16 cellular contexts compared by ENCODE assay signal in the genomic region with DNA sequence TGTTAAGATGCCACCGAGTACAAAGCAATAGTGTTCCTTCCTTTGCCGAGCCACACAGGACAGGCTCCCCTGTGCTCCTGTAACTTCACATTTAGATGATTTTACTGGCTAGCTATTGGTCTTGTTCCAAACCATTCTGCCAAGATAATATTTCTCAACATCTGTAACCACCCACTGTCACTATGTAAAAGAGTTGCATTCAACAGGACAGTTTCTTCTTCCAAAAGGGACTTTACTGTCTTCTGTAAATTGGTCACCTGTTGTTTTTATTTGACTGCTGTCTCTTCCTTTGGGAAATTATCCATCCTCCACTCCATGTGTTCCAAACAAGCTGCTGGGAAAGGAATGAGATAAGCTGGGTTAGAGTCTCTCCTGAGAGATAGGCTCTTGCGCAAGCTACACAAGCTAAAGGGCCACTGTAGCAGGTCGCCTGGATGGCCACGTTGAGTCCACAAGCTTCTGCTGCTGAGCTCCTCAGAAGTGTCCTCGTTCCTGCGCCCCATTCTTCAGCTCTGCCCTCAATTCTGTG. TPM values are rescaled to one million over a fixed set of nuclear protein-coding genes. Genes with fewer than 3 reads are reported as not detected.
A peak's percentile ranks its signal among the peaks of the same experiment; 100 is the strongest.
DNase-seq lines count a peak whose midpoint lies in the region; ATAC-seq and TF ChIP-seq lines count a peak whose summit lies in the region.
"Had no signal": no experiment of that assay in that cellular context is flagged by ENCODE, and none has a peak within 500 bp of the region (broad histone marks: within the 10 kb centered on the region; RNA-seq: fewer than 3 reads in every experiment).

No MANE protein-coding gene starts in this region.

- H3K9ac ChIP-seq in neuronal stem cell (ENCODE audit: low read depth, low read length, poor library complexity), result no peak overlapping the region

- H3K14ac ChIP-seq in neuronal stem cell (ENCODE audit: low read length), result no peak overlapping the region

- no peak overlapping the region for H3K18ac ChIP-seq in neuronal stem cell (ENCODE audit: low read length)

- H2BK12ac ChIP-seq in neuronal stem cell (ENCODE audit: low read length), result no peak overlapping the region

- H3K4me3 ChIP-seq in body of pancreas, result no peak overlapping the region
- no peak overlapping the region for H3K4me3 ChIP-seq in right cardiac atrium (ENCODE audit: low read length)
- no peak overlapping the region for H3K4me3 ChIP-seq in neuronal stem cell (ENCODE audit: low read length in 2 of 2)

- no peak overlapping the region for H4K91ac ChIP-seq in neuronal stem cell (ENCODE audit: low read depth, low read length, poor library complexity)

- ATAC-seq in body of pancreas (peak; percentile 83), right cardiac atrium (peak; percentile 79 to 88), HG02642 (IDR thresholded peaks at IDR 0.05; ENCODE audit: poor library complexity, unreplicated experiment) (no peak)
- ATAC-seq: stimulated activated naive B cell treated with anti-CD40 and anti-IgM and Interleukin-4, amounts not matched to agents 10 μg/mL and 1 μg/mL and 100 μg/mL, for 72 hours had no signal

- no peak overlapping the region for H2BK15ac ChIP-seq in neuronal stem cell (ENCODE audit: low read length)

- H2BK120ac ChIP-seq in neuronal stem cell (ENCODE audit: low read depth, low read length), result no peak overlapping the region

- H3K27ac ChIP-seq in body of pancreas, result no peak overlapping the region
- peak overlapping the region; percentile 53 for H3K27ac ChIP-seq in right cardiac atrium (ENCODE audit: low read length)
- H3K27ac ChIP-seq in neuronal stem cell (replicated peaks; ENCODE audit: low read length), result no peak overlapping the region
- H3K27ac ChIP-seq: brain microvascular endothelial cell had no signal

- WGBS in body of pancreas, 2 donors, result 46 to 47% methylated on average over 5 to 7 of the region's 7 CpGs
- 58% methylated on average over 7 of the region's 7 CpGs for WGBS in right cardiac atrium
- WGBS in neuronal stem cell (ENCODE audit: extremely low coverage in 2 of 2, insufficient read length in 2 of 2, insufficient replicate concordance in 1 of 2), 2 donors, result no CpG with 5 or more reads among the region's 7 CpGs

- intact Hi-C loops in body of pancreas (cut with DNase I), result no loop called here
- intact Hi-C loops in right cardiac atrium (cut with DNase I), result no loop called here

- H3K36me3 ChIP-seq in body of pancreas (replicated peaks in 1 of 2; ENCODE audit: insufficient read depth in 1 of 2, low read depth in 2 of 2) (no peaks in the 10 kb centered on the region), neuronal stem cell (replicated peaks in 1 of 2; ENCODE audit: control insufficient read depth in 2 of 2, insufficient read depth in 2 of 2, low read length in 2 of 2) (no peaks in the 10 kb centered on the region)
- H3K36me3 ChIP-seq: brain microvascular endothelial cell had no signal

- in situ Hi-C loops in KBM-7 (cut with MboI; ENCODE audit: low pct_unique_long_range_greater_than_20kb, low sequenced_read_pairs), result no loop called here

- no peak for TF ChIP-seq POLR2A in body of pancreas (IDR thresholded peaks at IDR 0.05)

- no peak overlapping the region for H3K23ac ChIP-seq in neuronal stem cell (ENCODE audit: low read depth, low read length, poor library complexity)

- DNase-seq in KBM-7 (peak; percentile 11), body of pancreas (peak; percentile 20 to 48 (median 38)), right cardiac atrium (peak; percentile 51 to 76 (median 64)), stromal cell of bone marrow (ENCODE audit: low read depth) (peak; percentile 32), NOMO-1 treated with DMSO at 0.1 percent for 48 hours (lab: John Stamatoyannopoulos, UW; ENCODE audit: unreplicated experiment) (no peak), COR-L47 (lab: John Stamatoyannopoulos, UW) (no peak), neuronal stem cell (ENCODE audit: low spot score) (no peak)
- DNase-seq: activated CD4-positive, CD25-positive, alpha-beta regulatory T cell; activated gamma-delta T cell treated with Interleukin-2 at 50 U/mL for 16 hours; brain microvascular endothelial cell; DMS79; mesenchymal stem cell; NCI-H1436; NCI-H526 treated with DMSO at 0.1 percent for 48 hours; stimulated activated naive B cell treated with anti-CD40 and anti-IgM and Interleukin-4, amounts not matched to agents 10 μg/mL and 1 μg/mL and 100 μg/mL, for 72 hours had no signal

- H3K27me3 ChIP-seq in body of pancreas, result no peaks in the 10 kb centered on the region
- H3K27me3 ChIP-seq in right cardiac atrium (ENCODE audit: control insufficient read depth, insufficient read depth), result no peaks in the 10 kb centered on the region
- H3K27me3 ChIP-seq in neuronal stem cell (ENCODE audit: control insufficient read depth in 3 of 3, insufficient read depth in 3 of 3, low read depth in 1 of 3, low read length in 3 of 3), result peaks cover 0 to 9% (median 0%) of the 10 kb centered on the region in 3 experiments
- H3K27me3 ChIP-seq: brain microvascular endothelial cell had no signal

- H2AFZ ChIP-seq in neuronal stem cell (ENCODE audit: low read length), result no peak overlapping the region

- H2AK5ac ChIP-seq in neuronal stem cell (ENCODE audit: low read depth, low read length), result no peak overlapping the region

- H3K79me1 ChIP-seq in neuronal stem cell (ENCODE audit: low read depth, low read length), result no peaks in the 10 kb centered on the region

- H3K9me3 ChIP-seq in body of pancreas (no peaks in the 10 kb centered on the region), right cardiac atrium (ENCODE audit: control insufficient read depth, low read length) (no peaks in the 10 kb centered on the region), neuronal stem cell (replicated peaks in 1 of 2; ENCODE audit: control insufficient read depth in 2 of 2, insufficient read depth in 1 of 2, low read depth in 1 of 2, low read length in 2 of 2) (no peaks in the 10 kb centered on the region)

- H3K4me1 ChIP-seq in body of pancreas (peaks cover 14% of the 10 kb centered on the region), right cardiac atrium (ENCODE audit: control insufficient read depth, insufficient read depth, low read length) (peaks cover 8% of the 10 kb centered on the region), neuronal stem cell (ENCODE audit: control insufficient read depth in 2 of 2, insufficient read depth in 1 of 2, low read depth in 1 of 2, low read length in 2 of 2) (peaks cover 0 to 3% of the 10 kb centered on the region in 2 donors)

- no peak overlapping the region for H2BK5ac ChIP-seq in neuronal stem cell (ENCODE audit: low read length)

- no peak for TF ChIP-seq CTCF in body of pancreas (IDR thresholded peaks at IDR 0.05)

- H3K4ac ChIP-seq in neuronal stem cell (ENCODE audit: low read length), result no peak overlapping the region

- no peak overlapping the region for H3K4me2 ChIP-seq in neuronal stem cell (ENCODE audit: insufficient read depth, low read length, poor library complexity, severe bottlenecking)

- H4K8ac ChIP-seq in neuronal stem cell (ENCODE audit: low read depth, low read length), result no peak overlapping the region

RNA-seq across cellular contexts. Expression of gene BZW1, which starts 14.4 kb away (rescaled TPM):
- total RNA-seq in body of pancreas, result 10 to 100 TPM; 45.4 to 88.3 TPM
- total RNA-seq in right cardiac atrium, result 100 to 1,000 TPM in 2 of 4 donors, 10 to 100 TPM in 2; 83.7 to 173 (median 100.0) TPM
- 32.2 TPM for polyA plus RNA-seq in right cardiac atrium
- polyA plus RNA-seq in neuronal stem cell (2013, experiment 1 of 2), result 167 TPM
- polyA plus RNA-seq in neuronal stem cell (2013, experiment 2 of 2), result 170 TPM

Comparison
In these comparisons a context has a peak if more than half of its experiments do, and no peak if none do; other contexts are left out.
1. DNase-seq: peak in KBM-7 (single experiment), body of pancreas (4 of 4), right cardiac atrium (3 of 3) and stromal cell of bone marrow (single experiment); none in NOMO-1 treated with DMSO at 0.1 percent for 48 hours (single experiment), COR-L47 (single experiment) and neuronal stem cell (single experiment).